Comparison of ENCODE assay signal across 8 cellular contexts in genomic region chr2:231227309-231228162, GRCh38. TPM values are rescaled to one million over a fixed set of nuclear protein-coding genes. Genes with fewer than 3 reads are reported as not detected.
DNase-seq lines count a peak whose midpoint lies in the region; ATAC-seq and TF ChIP-seq lines count a peak whose summit lies in the region.

No MANE protein-coding gene starts in this region.

- H3K36me3 ChIP-seq in BE2C = no peaks in the 10 kb centered on the region

- H3K27ac Mint-ChIP-seq in T-helper 2 cell treated with Interferon-gamma antibody and Interleukin-4, amounts not matched to agents 5 μg/mL and 100 μg/mL, for 36 hours = no peak overlapping the region
- peak overlapping the region; percentile 68 for H3K27ac Mint-ChIP-seq in chondrocyte (ENCODE audit: unreplicated experiment)

- peaks cover 15% of the 10 kb centered on the region for H3K4me1 ChIP-seq in BE2C

- peak; percentile 72 for ATAC-seq in GM18867 (IDR thresholded peaks at IDR 0.05; ENCODE audit: unreplicated experiment)
- peak; percentile 43 for ATAC-seq in HG03064 (IDR thresholded peaks at IDR 0.05; ENCODE audit: low read depth, unreplicated experiment)

- DNase-seq in BE2C (peak; percentile 77), NCI-H2029 (lab: John Stamatoyannopoulos, UW) (peak; percentile 78), chondrocyte (ENCODE audit: low spot score) (no peak), kidney tubule cell (ENCODE audit: low spot score) (peak; percentile 89)
- DNase-seq in T-helper 2 cell treated with Interferon-gamma antibody and Interleukin-4, amounts not matched to agents 5 μg/mL and 100 μg/mL, for 36 hours (ENCODE audit: low spot score) = peak; percentile 43
- peak; percentile 22 for DNase-seq in stimulated activated CD4-positive, alpha-beta T cell treated with anti-CD3 and anti-CD28 coated beads, Interleukin-2, amount 100 ng/mL, for 4 hours (ENCODE audit: low read depth)

- H3K4me3 ChIP-seq in BE2C (ENCODE audit: low read depth, low read length) = no peak overlapping the region

- no peak overlapping the region for H3K4me3 Mint-ChIP-seq in T-helper 2 cell treated with Interferon-gamma antibody and Interleukin-4, amounts not matched to agents 5 μg/mL and 100 μg/mL, for 36 hours
- no peak overlapping the region for H3K4me3 Mint-ChIP-seq in chondrocyte (ENCODE audit: unreplicated experiment)

- no peaks in the 10 kb centered on the region for H3K27me3 Mint-ChIP-seq in T-helper 2 cell treated with Interferon-gamma antibody and Interleukin-4, amounts not matched to agents 5 μg/mL and 100 μg/mL, for 36 hours (ENCODE audit: low read depth)
- H3K27me3 Mint-ChIP-seq in chondrocyte (ENCODE audit: low read depth) = no peaks in the 10 kb centered on the region

- H3K9me3 ChIP-seq in BE2C = no peaks in the 10 kb centered on the region

- no peaks in the 10 kb centered on the region for H3K9me3 Mint-ChIP-seq in T-helper 2 cell treated with Interferon-gamma antibody and Interleukin-4, amounts not matched to agents 5 μg/mL and 100 μg/mL, for 36 hours
- no peaks in the 10 kb centered on the region for H3K9me3 Mint-ChIP-seq in chondrocyte (ENCODE audit: low read depth)

- no peaks in the 10 kb centered on the region for H3K36me3 Mint-ChIP-seq in T-helper 2 cell treated with Interferon-gamma antibody and Interleukin-4, amounts not matched to agents 5 μg/mL and 100 μg/mL, for 36 hours (ENCODE audit: low read depth)
- peaks cover 19% of the 10 kb centered on the region for H3K36me3 Mint-ChIP-seq in chondrocyte (ENCODE audit: low read depth)

- H3K27me3 ChIP-seq in BE2C = no peaks in the 10 kb centered on the region

- no peaks in the 10 kb centered on the region for H3K4me1 Mint-ChIP-seq in T-helper 2 cell treated with Interferon-gamma antibody and Interleukin-4, amounts not matched to agents 5 μg/mL and 100 μg/mL, for 36 hours (ENCODE audit: low read depth)
- H3K4me1 Mint-ChIP-seq in chondrocyte (ENCODE audit: low read depth) = peaks cover 57% of the 10 kb centered on the region

- peak; percentile 98 for TF ChIP-seq CTCF in BE2C (IDR thresholded peaks at IDR 0.05; ENCODE audit: low read depth, low read length)
- peak; percentile 86 for TF ChIP-seq CTCF in chondrocyte (IDR thresholded peaks at IDR 0.05)

RNA-seq across cellular contexts. Expression of gene ARMC9, which starts 29.1 kb away (rescaled TPM):
- 24.7 TPM for polyA plus RNA-seq in BE2C (2012; ENCODE audit: insufficient read depth, insufficient read length, low read depth)
- total RNA-seq in chondrocyte = 71.6 to 188 TPM (median 187 TPM) in 3 replicates
